Comparison of ENCODE assay signal across 8 cellular contexts in the genomic region with DNA sequence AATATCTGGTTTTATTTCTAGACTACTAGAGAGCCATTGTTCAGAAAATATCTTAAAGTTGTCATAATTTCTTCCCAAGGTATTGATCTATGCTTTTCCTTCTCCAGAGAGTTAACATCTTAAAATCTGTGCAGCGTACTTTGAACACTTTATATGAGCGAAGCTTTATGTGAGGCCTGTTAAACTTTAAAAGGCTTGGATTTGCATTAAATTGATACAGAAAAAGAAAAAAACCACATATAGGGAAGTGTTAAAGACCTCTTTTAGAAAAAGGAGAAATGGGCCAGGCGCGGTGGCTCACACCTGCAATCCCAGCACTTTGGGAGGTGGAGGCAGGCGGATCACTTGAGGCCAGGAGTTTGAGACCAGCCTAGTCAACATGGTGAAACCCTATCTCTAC. TPM values are rescaled to one million over a fixed set of nuclear protein-coding genes. Genes with fewer than 3 reads are reported as not detected.
DNase-seq lines count a peak whose midpoint lies in the region; ATAC-seq, FAIRE-seq and TF ChIP-seq lines count a peak whose summit lies in the region.
"Had no signal": no experiment of that assay in that cellular context is flagged by ENCODE, and none has a peak within 500 bp of the region (broad histone marks: within the 10 kb centered on the region; RNA-seq: fewer than 3 reads in every experiment).

No MANE protein-coding gene starts in this region.

- no peak overlapping the region for H2BK20ac ChIP-seq in H9 (ENCODE audit: low read depth, low read length, poor library complexity, severe bottlenecking)

- H3K4me1 ChIP-seq in H9 (ENCODE audit: insufficient read depth, low read length) (no peaks in the 10 kb centered on the region; the same call in 1 of the 2 replicates), hepatocyte (ENCODE audit: insufficient read depth) (peaks cover 4% of the 10 kb centered on the region)

- H2BK15ac ChIP-seq in H9 (ENCODE audit: low read depth, low read length): no peak overlapping the region

- no peak overlapping the region for H2BK5ac ChIP-seq in H9 (ENCODE audit: insufficient read length, low read length)

- H3K36me3 ChIP-seq in SU-DHL-6 (ENCODE audit: low read length): no peaks in the 10 kb centered on the region
- no peaks in the 10 kb centered on the region for H3K36me3 ChIP-seq in hepatocyte (replicated peaks; ENCODE audit: insufficient read depth, low read depth)

- DNase-seq in H9 (no peak), hepatocyte (ENCODE audit: low spot score) (no peak), H54 (ENCODE audit: insufficient read length, low spot score) (no peak), NCI-H146 treated with DMSO at 0.1 percent for 48 hours (lab: John Stamatoyannopoulos, UW; ENCODE audit: unreplicated experiment) (no peak), NCI-H446 (lab: John Stamatoyannopoulos, UW) (no peak)
- DNase-seq in stimulated activated naive B cell treated with anti-CD40 and anti-IgM and Interleukin-4, amounts not matched to agents 10 μg/mL and 1 μg/mL and 100 μg/mL, for 72 hours: peak; percentile 18
- DNase-seq: NCI-H1436 treated with DMSO at 0.1 percent for 48 hours had no signal

- H3K4me2 ChIP-seq in H9 (ENCODE audit: insufficient read depth, insufficient read length, low read length): no peak overlapping the region
- H3K4me2 ChIP-seq in SU-DHL-6 (ENCODE audit: low read depth, low read length, poor library complexity, severe bottlenecking): peak overlapping the region; percentile 69
- H3K4me2 ChIP-seq in hepatocyte: peak overlapping the region; percentile 71

- no peak overlapping the region for H2AK5ac ChIP-seq in H9 (ENCODE audit: insufficient read length, low read length)

- no peak overlapping the region for H3K23ac ChIP-seq in H9 (ENCODE audit: insufficient read length, low read depth, low read length)

- no peak overlapping the region for H4K91ac ChIP-seq in H9 (ENCODE audit: insufficient read length, low read depth, low read length)

- peak overlapping the region; percentile 23 for H3K4me3 ChIP-seq in SU-DHL-6 (ENCODE audit: insufficient read depth, low read length, poor library complexity, severe bottlenecking)
- H3K4me3 ChIP-seq in hepatocyte: no peak overlapping the region

- H2BK12ac ChIP-seq in H9 (ENCODE audit: insufficient read length, low read depth, low read length): no peak overlapping the region

- no peak for FAIRE-seq in H54 (lab: Jason Lieb, UNC)

- peaks cover 4% of the 10 kb centered on the region for H3K23me2 ChIP-seq in H9 (ENCODE audit: insufficient read length, low read depth, low read length, poor library complexity, severe bottlenecking)

- no peak overlapping the region for H3K27ac Mint-ChIP-seq in H9
- peak overlapping the region; percentile 93 for H3K27ac Mint-ChIP-seq in stimulated activated naive B cell treated with anti-CD40 and anti-IgM and Interleukin-4, amounts not matched to agents 10 μg/mL and 1 μg/mL and 100 μg/mL, for 72 hours

- peaks cover 0 to 13% (median 5%) of the 10 kb centered on the region in 3 experiments; a peak in 3 of 7 replicates for H3K36me3 Mint-ChIP-seq in H9 (ENCODE audit: insufficient read depth in 1 of 3, low read depth in 3 of 3)
- peaks cover 36 to 45% of the 10 kb centered on the region in 2 donors for H3K36me3 Mint-ChIP-seq in stimulated activated naive B cell treated with anti-CD40 and anti-IgM and Interleukin-4, amounts not matched to agents 10 μg/mL and 1 μg/mL and 100 μg/mL, for 72 hours

- H3K9me2 ChIP-seq in SU-DHL-6 (replicated peaks; ENCODE audit: insufficient read depth, low read length): no peaks in the 10 kb centered on the region
- no peaks in the 10 kb centered on the region for H3K9me2 ChIP-seq in hepatocyte (replicated peaks; ENCODE audit: insufficient read depth)

- H3K27me3 Mint-ChIP-seq in H9 (ENCODE audit: low read depth): no peaks in the 10 kb centered on the region
- no peaks in the 10 kb centered on the region for H3K27me3 Mint-ChIP-seq in stimulated activated naive B cell treated with anti-CD40 and anti-IgM and Interleukin-4, amounts not matched to agents 10 μg/mL and 1 μg/mL and 100 μg/mL, for 72 hours

- no peak overlapping the region for H2BK120ac ChIP-seq in H9 (ENCODE audit: low read depth, low read length, poor library complexity, severe bottlenecking)

- no peak overlapping the region for H4K5ac ChIP-seq in H9 (ENCODE audit: insufficient read length, low read depth, low read length)

- no CpG with 5 or more reads among the region's 5 CpGs for WGBS in H9 (ENCODE audit: extremely low coverage, insufficient read length, low lambda C conversion rate)
- WGBS in hepatocyte (ENCODE audit: low lambda C conversion rate, missing lambda C conversion rate): 94% methylated on average over 5 of the region's 5 CpGs

- no peak overlapping the region for H3K4ac ChIP-seq in H9 (ENCODE audit: low read depth, low read length)

- H2AFZ ChIP-seq in H9 (ENCODE audit: low read length) (no peak overlapping the region), SU-DHL-6 (ENCODE audit: low read depth, low read length, severe bottlenecking) (peak overlapping the region; percentile 32), hepatocyte (peak overlapping the region; percentile 80)

- H4K8ac ChIP-seq in H9 (replicated peaks; ENCODE audit: insufficient read length, low read depth, low read length): no peak overlapping the region

- no peaks in the 10 kb centered on the region for H3K27me3 ChIP-seq in H9 (ENCODE audit: insufficient read depth, low read length)
- no peaks in the 10 kb centered on the region for H3K27me3 ChIP-seq in SU-DHL-6 (ENCODE audit: low read length)
- H3K27me3 ChIP-seq in hepatocyte: no peaks in the 10 kb centered on the region

- TF ChIP-seq CTCF in H9 (conservative IDR thresholded peaks at IDR 0.05) (peak; percentile 10; the same call in 2 of the 3 replicates), SU-DHL-6 (IDR thresholded peaks at IDR 0.05; ENCODE audit: insufficient read depth, low read length, poor library complexity, severe bottlenecking) (peak; percentile 6), hepatocyte (IDR thresholded peaks at IDR 0.05; ENCODE audit: poor library complexity) (no peak)

- H3T11ph ChIP-seq in H9 (ENCODE audit: low read length): no peak overlapping the region

- peaks cover 2% of the 10 kb centered on the region for H3F3A ChIP-seq in SU-DHL-6 (ENCODE audit: insufficient read depth)

- no peaks in the 10 kb centered on the region for H3K79me2 ChIP-seq in H9 (ENCODE audit: insufficient read depth, low read length)
- H3K79me2 ChIP-seq in SU-DHL-6 (ENCODE audit: insufficient read depth, low read length): no peaks in the 10 kb centered on the region
- H3K79me2 ChIP-seq in hepatocyte: no peaks in the 10 kb centered on the region

- no peak overlapping the region for H3K18ac ChIP-seq in H9 (ENCODE audit: insufficient read length, low read depth, low read length)

- H4K20me1 ChIP-seq in H9 (ENCODE audit: control insufficient read depth, insufficient read depth, insufficient read length): no peaks in the 10 kb centered on the region
- no peaks in the 10 kb centered on the region for H4K20me1 ChIP-seq in SU-DHL-6 (ENCODE audit: low read depth, low read length)
- H4K20me1 ChIP-seq in hepatocyte (ENCODE audit: insufficient read depth, poor library complexity, severe bottlenecking): no peaks in the 10 kb centered on the region

- H3K56ac ChIP-seq in H9 (ENCODE audit: insufficient read length, low read depth, low read length): no peak overlapping the region

- H3K79me1 ChIP-seq in H9 (ENCODE audit: insufficient read depth, low read depth, low read length, poor library complexity, severe bottlenecking): no peaks in the 10 kb centered on the region

- no peak for TF ChIP-seq POLR2A in H54 (IDR thresholded peaks at IDR 0.05; ENCODE audit: low read depth, low read length)

- no peak overlapping the region for H3K27ac ChIP-seq in H9 (ENCODE audit: insufficient read length, low read depth, low read length)
- no peak overlapping the region for H3K27ac ChIP-seq in SU-DHL-6 (ENCODE audit: low read depth, low read length)
- no peak overlapping the region for H3K27ac ChIP-seq in hepatocyte

- ATAC-seq in stimulated activated naive B cell treated with anti-CD40 and anti-IgM and Interleukin-4, amounts not matched to agents 10 μg/mL and 1 μg/mL and 100 μg/mL, for 72 hours (replicated peaks): peak; percentile 51 to 68

- H3K9ac ChIP-seq in H9 (ENCODE audit: extremely low read depth, insufficient read length, low read length): no peak overlapping the region
- no peak overlapping the region for H3K9ac ChIP-seq in SU-DHL-6 (ENCODE audit: low read length)

- no peak overlapping the region for H3K4me3 Mint-ChIP-seq in H9
- peak overlapping the region; percentile 83 to 84 for H3K4me3 Mint-ChIP-seq in stimulated activated naive B cell treated with anti-CD40 and anti-IgM and Interleukin-4, amounts not matched to agents 10 μg/mL and 1 μg/mL and 100 μg/mL, for 72 hours

- H3K9me3 ChIP-seq in H9 (ENCODE audit: control insufficient read depth, low read depth, low read length) (no peaks in the 10 kb centered on the region), SU-DHL-6 (ENCODE audit: insufficient read depth, low read length) (no peaks in the 10 kb centered on the region), hepatocyte (ENCODE audit: low read depth) (no peaks in the 10 kb centered on the region)

- no peaks in the 10 kb centered on the region for H3K9me3 Mint-ChIP-seq in H9
- no peaks in the 10 kb centered on the region for H3K9me3 Mint-ChIP-seq in stimulated activated naive B cell treated with anti-CD40 and anti-IgM and Interleukin-4, amounts not matched to agents 10 μg/mL and 1 μg/mL and 100 μg/mL, for 72 hours

- no peak overlapping the region for H3K14ac ChIP-seq in H9 (ENCODE audit: insufficient read depth, low read length)

- H3K4me1 Mint-ChIP-seq in H9: peaks cover 2 to 6% of the 10 kb centered on the region in 2 experiments; a peak in 1 of 4 replicates
- H3K4me1 Mint-ChIP-seq in stimulated activated naive B cell treated with anti-CD40 and anti-IgM and Interleukin-4, amounts not matched to agents 10 μg/mL and 1 μg/mL and 100 μg/mL, for 72 hours: peaks cover 41 to 75% of the 10 kb centered on the region in 2 donors

RNA-seq across cellular contexts. Expression of gene MORC3, which starts 59.2 kb away (rescaled TPM):
- total RNA-seq in H9 (2021) (17.8 and 18.7 TPM in 2 replicates), hepatocyte (32.7 and 33.3 TPM in 2 replicates)
- 10.8 and 12.3 TPM in 2 replicates for polyA plus RNA-seq in hepatocyte

Comparison
In these comparisons a context has a peak if more than half of its experiments do, and no peak if none do; other contexts are left out.
1. H3K4me3 Mint-ChIP-seq: peak in stimulated activated naive B cell treated with anti-CD40 and anti-IgM and Interleukin-4, amounts not matched to agents 10 μg/mL and 1 μg/mL and 100 μg/mL, for 72 hours (2 of 2); none in H9 (0 of 2).